Comparison of ENCODE assay signal across 19 cellular contexts in the genomic region with DNA sequence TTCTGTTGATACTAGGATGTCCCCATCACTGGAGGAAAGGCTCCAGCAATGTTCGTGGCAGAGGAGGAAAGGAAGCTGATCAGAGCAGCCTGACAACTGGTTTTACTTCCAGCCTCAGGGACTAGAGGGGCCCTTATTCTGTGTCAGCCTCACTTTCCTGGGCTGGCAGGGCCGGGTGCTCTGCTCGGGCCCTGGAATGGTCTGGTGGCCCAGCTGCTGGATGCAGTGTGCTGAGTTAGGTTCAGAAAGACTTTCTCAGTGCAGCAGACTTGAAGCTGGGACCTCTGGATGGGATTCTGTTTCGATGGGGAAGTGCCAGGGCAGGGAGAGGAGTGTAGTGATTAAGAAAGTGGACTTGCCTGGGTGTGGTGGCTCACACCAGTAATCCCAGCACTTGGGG.
"Had no signal": no experiment of that assay in that cellular context is flagged by ENCODE, and none has a peak within 500 bp of the region (broad histone marks: within the 10 kb centered on the region; RNA-seq: fewer than 3 reads in every experiment).

No MANE protein-coding gene starts in this region.

- H3K36me3 ChIP-seq: left lung, neural progenitor cell, thoracic aorta, upper lobe of right lung had no signal

- H3K4me1 ChIP-seq: left lung, neural progenitor cell, upper lobe of right lung had no signal

- H3K9me3 Mint-ChIP-seq: activated naive CD8-positive, alpha-beta T cell treated with anti-CD3 and anti-CD28 coated beads, Interleukin-2, amount 50 U/mL, for 24 hours; neural progenitor cell; stimulated activated memory B cell treated with anti-CD40 and anti-IgM and Interleukin-4, amounts not matched to agents 10 μg/mL and 1 μg/mL and 100 μg/mL, for 72 hours had no signal

- H3K9me3 ChIP-seq: left lung, thoracic aorta, upper lobe of right lung had no signal

- DNase-seq: activated CD4-positive, alpha-beta T cell treated with anti-CD3 and anti-CD28 coated beads for 1 hour; activated naive CD4-positive, alpha-beta T cell treated with Interleukin-2 at 50 U/mL for 16 hours; activated naive CD8-positive, alpha-beta T cell treated with anti-CD3 and anti-CD28 coated beads, Interleukin-2, amount 50 U/mL, for 24 hours; activated T-cell treated with anti-CD3 and anti-CD28 coated beads for 4 hours; anterior cingulate cortex; central memory CD4-positive, alpha-beta T cell; foreskin fibroblast; kidney; left lung; stimulated activated CD4-positive, alpha-beta T cell treated with anti-CD3 and anti-CD28 coated beads, Interleukin-4, amount 100 ng/mL, for 4 hours; T1000; upper lobe of right lung had no signal

- H3K27ac Mint-ChIP-seq: activated naive CD8-positive, alpha-beta T cell treated with anti-CD3 and anti-CD28 coated beads, Interleukin-2, amount 50 U/mL, for 24 hours; brain; neural progenitor cell; stimulated activated memory B cell treated with anti-CD40 and anti-IgM and Interleukin-4, amounts not matched to agents 10 μg/mL and 1 μg/mL and 100 μg/mL, for 72 hours had no signal

- H3K4me1 Mint-ChIP-seq: brain; neural progenitor cell; stimulated activated memory B cell treated with anti-CD40 and anti-IgM and Interleukin-4, amounts not matched to agents 10 μg/mL and 1 μg/mL and 100 μg/mL, for 72 hours had no signal

- H3K4me3 ChIP-seq: dorsolateral prefrontal cortex, left lung, neural progenitor cell, smooth muscle cell, thoracic aorta, upper lobe of right lung had no signal

- H3K27me3 ChIP-seq: left lung, neural progenitor cell, upper lobe of right lung had no signal

- H3K4me3 Mint-ChIP-seq: activated naive CD8-positive, alpha-beta T cell treated with anti-CD3 and anti-CD28 coated beads, Interleukin-2, amount 50 U/mL, for 24 hours; brain; neural progenitor cell; stimulated activated memory B cell treated with anti-CD40 and anti-IgM and Interleukin-4, amounts not matched to agents 10 μg/mL and 1 μg/mL and 100 μg/mL, for 72 hours had no signal

- H3K27me3 Mint-ChIP-seq: activated naive CD8-positive, alpha-beta T cell treated with anti-CD3 and anti-CD28 coated beads, Interleukin-2, amount 50 U/mL, for 24 hours; stimulated activated memory B cell treated with anti-CD40 and anti-IgM and Interleukin-4, amounts not matched to agents 10 μg/mL and 1 μg/mL and 100 μg/mL, for 72 hours had no signal

- ATAC-seq: activated naive CD8-positive, alpha-beta T cell treated with anti-CD3 and anti-CD28 coated beads, Interleukin-2, amount 50 U/mL, for 24 hours; left lung; sciatic nerve; stimulated activated memory B cell treated with anti-CD40 and anti-IgM and Interleukin-4, amounts not matched to agents 10 μg/mL and 1 μg/mL and 100 μg/mL, for 72 hours; upper lobe of right lung had no signal

- H3K27ac ChIP-seq: dorsolateral prefrontal cortex, left lung, neural progenitor cell, thoracic aorta, upper lobe of right lung had no signal

- H3K36me3 Mint-ChIP-seq: brain; neural progenitor cell; stimulated activated memory B cell treated with anti-CD40 and anti-IgM and Interleukin-4, amounts not matched to agents 10 μg/mL and 1 μg/mL and 100 μg/mL, for 72 hours had no signal
